Comparison of ENCODE assay signal across 8 cellular contexts in genomic region chr15:74776851-74777768, GRCh38. TPM values are rescaled to one million over a fixed set of nuclear protein-coding genes. Genes with fewer than 3 reads are reported as not detected.
DNase-seq lines count a peak whose midpoint lies in the region; ATAC-seq and TF ChIP-seq lines count a peak whose summit lies in the region.

No MANE protein-coding gene starts in this region.

- H3K4me1 Mint-ChIP-seq in brain (peaks cover 58% of the 10 kb centered on the region), nephron (peaks cover 47% of the 10 kb centered on the region)

- TF ChIP-seq CTCF in GM12864 (IDR thresholded peaks at IDR 0.05; ENCODE audit: low read depth, low read length, missing control alignments) (peak; percentile 1), brain (conservative IDR thresholded peaks at IDR 0.05) (no peak), nephron (IDR thresholded peaks at IDR 0.05; ENCODE audit: unreplicated experiment in 3 of 3) (no peak)

- no peak for DNase-seq in GM12864 (ENCODE audit: low read depth)
- peak; percentile 41 for DNase-seq in T follicular helper cell (ENCODE audit: low read depth)
- no peak for DNase-seq in NCI-H2081 treated with DMSO at 0.1 percent for 48 hours (lab: John Stamatoyannopoulos, UW)

- H3K4me3 Mint-ChIP-seq in brain: peak overlapping the region in 1 of 5 experiments; percentile 33
- peak overlapping the region in 1 of 3 experiments; percentile 20 for H3K4me3 Mint-ChIP-seq in nephron

- peak; percentile 36 for ATAC-seq in HG02759 (IDR thresholded peaks at IDR 0.05; ENCODE audit: unreplicated experiment)
- ATAC-seq in HG02970 (IDR thresholded peaks at IDR 0.05; ENCODE audit: low FRiP score, unreplicated experiment): no peak
- ATAC-seq in GM18519 (IDR thresholded peaks at IDR 0.05; ENCODE audit: low FRiP score, unreplicated experiment): no peak

- H3K9me3 Mint-ChIP-seq in brain (peaks cover 0 to 5% (median 0%) of the 10 kb centered on the region in 5 experiments), nephron (no peaks in the 10 kb centered on the region)

- H3K36me3 Mint-ChIP-seq in brain (no peaks in the 10 kb centered on the region), nephron (ENCODE audit: low read depth) (no peaks in the 10 kb centered on the region)

- H3K4me3 ChIP-seq in GM12864 (ENCODE audit: low read depth, low read length): 0 out of 2 replicates have a peak overlapping the region, but pooled peaks have one; percentile 1

- peaks cover 5% of the 10 kb centered on the region for H3K27me3 Mint-ChIP-seq in brain
- H3K27me3 Mint-ChIP-seq in nephron (ENCODE audit: low read depth): no peaks in the 10 kb centered on the region

- peak overlapping the region; percentile 69 to 92 (median 75) for H3K27ac Mint-ChIP-seq in brain
- peak overlapping the region; percentile 25 to 56 (median 27) for H3K27ac Mint-ChIP-seq in nephron

RNA-seq across cellular contexts. Expression of gene CSK, which starts 4.8 kb away (rescaled TPM):
- 66.2 TPM for polyA plus RNA-seq in brain (ENCODE audit: insufficient read depth, low read depth, low replicate concordance)

RNA-seq across cellular contexts. Expression of gene CYP1A2, which starts 28.5 kb away (rescaled TPM):
- not detected for polyA plus RNA-seq in brain (ENCODE audit: insufficient read depth, low read depth, low replicate concordance)

RNA-seq across cellular contexts. Expression of gene LMAN1L, which starts 35.5 kb away (rescaled TPM):
- polyA plus RNA-seq in brain (ENCODE audit: insufficient read depth, low read depth, low replicate concordance): not detected

RNA-seq across cellular contexts. Expression of gene CPLX3, which starts 49.3 kb away (rescaled TPM):
- polyA plus RNA-seq in brain (ENCODE audit: insufficient read depth, low read depth, low replicate concordance): 2.1 TPM

RNA-seq across cellular contexts. Expression of gene CYP1A1, which starts 51.8 kb away (rescaled TPM):
- 0.17 TPM for polyA plus RNA-seq in brain (ENCODE audit: insufficient read depth, low read depth, low replicate concordance)
